ENCODE assay signal across 16 cellular contexts in the genomic region with DNA sequence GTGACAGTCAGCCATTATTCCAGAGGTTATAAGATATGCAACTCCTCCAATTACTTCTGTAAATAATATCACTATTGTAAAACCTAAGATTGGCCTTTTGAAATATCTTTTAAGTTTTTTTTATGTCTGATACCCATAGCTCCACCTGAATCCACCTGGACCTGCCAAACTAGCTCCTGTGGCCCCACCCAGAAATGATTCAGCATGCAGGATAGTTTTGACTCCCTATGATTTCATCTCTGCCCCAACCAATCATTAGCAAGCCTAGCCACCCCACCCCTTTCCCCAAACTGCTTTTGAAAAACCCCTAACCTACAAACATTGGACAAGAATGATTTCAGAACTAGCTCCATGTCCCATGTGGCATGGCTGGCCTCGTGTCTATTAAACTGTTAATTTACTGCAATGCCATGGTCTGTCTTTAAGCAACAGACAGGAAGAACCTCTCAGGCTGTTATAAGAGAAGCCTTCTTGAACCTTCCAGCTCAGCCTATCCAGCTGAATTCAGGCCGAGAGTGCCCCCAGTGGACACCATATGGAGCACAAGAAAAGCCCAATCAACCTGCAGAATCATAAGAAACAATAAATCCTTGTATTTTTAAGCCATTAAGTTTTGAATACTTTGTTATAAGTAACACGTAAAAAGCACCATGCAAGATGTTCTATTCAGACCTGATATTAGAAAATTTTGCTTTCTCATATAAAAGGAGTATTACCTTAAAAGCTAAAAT.
DNase-seq lines count a peak whose midpoint lies in the region; ATAC-seq and TF ChIP-seq lines count a peak whose summit lies in the region.
"Had no signal": no experiment of that assay in that cellular context is flagged by ENCODE, and none has a peak within 500 bp of the region (broad histone marks: within the 10 kb centered on the region; RNA-seq: fewer than 3 reads in every experiment).

No MANE protein-coding gene starts in this region.

- no peaks in the 10 kb centered on the region for H4K20me1 ChIP-seq in DND-41 (ENCODE audit: insufficient read depth, low read length)
- H4K20me1 ChIP-seq: BLaER1 treated with 17β-estradiol and CSF1 and Interleukin-3, amounts not matched to agents 10 nM and 100 nM had no signal

- H3K27me3 ChIP-seq in DND-41 (ENCODE audit: insufficient read depth, low read length, poor library complexity): no peaks in the 10 kb centered on the region
- H3K27me3 ChIP-seq in WERI-Rb-1 (ENCODE audit: insufficient read depth, low read depth, severe bottlenecking): no peaks in the 10 kb centered on the region
- H3K27me3 ChIP-seq: BLaER1 treated with 17β-estradiol and CSF1 and Interleukin-3, amounts not matched to agents 10 nM and 100 nM; left lung had no signal

- no peaks in the 10 kb centered on the region for H3K4me1 ChIP-seq in DND-41 (ENCODE audit: insufficient read depth, low read length)
- H3K4me1 ChIP-seq: BLaER1 treated with 17β-estradiol and CSF1 and Interleukin-3, amounts not matched to agents 10 nM and 100 nM; left lung had no signal

- ATAC-seq in DND-41 (ENCODE audit: insufficient read depth, low read depth) (no peak), HG03442 (IDR thresholded peaks at IDR 0.05; ENCODE audit: unreplicated experiment) (no peak), GM21526 (IDR thresholded peaks at IDR 0.05; ENCODE audit: low FRiP score, unreplicated experiment) (no peak)
- ATAC-seq: activated naive CD4-positive, alpha-beta T cell treated with anti-CD3 and anti-CD28 coated beads, Interleukin-2, amount 50 U/mL, for 72 hours; left lung; naive thymus-derived CD8-positive, alpha-beta T cell; T-helper 17 cell had no signal

- H3K36me3 ChIP-seq in DND-41 (ENCODE audit: insufficient read depth, low read length) (no peaks in the 10 kb centered on the region), WERI-Rb-1 (no peaks in the 10 kb centered on the region)
- H3K36me3 ChIP-seq: BLaER1 treated with 17β-estradiol and CSF1 and Interleukin-3, amounts not matched to agents 10 nM and 100 nM; left lung had no signal

- TF ChIP-seq CTCF in DND-41 (IDR thresholded peaks at IDR 0.05; ENCODE audit: borderline replicate concordance, extremely low read depth, low read length, poor library complexity, severe bottlenecking): peak; percentile 42
- TF ChIP-seq CTCF in WERI-Rb-1 (IDR thresholded peaks at IDR 0.05; ENCODE audit: low read depth, low read length): peak; percentile 32; the same call in 1 of the 2 replicates
- TF ChIP-seq CTCF in GM10266 (IDR thresholded peaks at IDR 0.05; ENCODE audit: control insufficient read depth, insufficient read depth, low read depth, missing control alignments): no peak

- H2AFZ ChIP-seq in DND-41 (ENCODE audit: low read depth, low read length): no peak overlapping the region

- no peak overlapping the region for H3K4me2 ChIP-seq in DND-41 (ENCODE audit: insufficient read depth, low read length)
- H3K4me2 ChIP-seq: BLaER1 treated with 17β-estradiol and CSF1 and Interleukin-3, amounts not matched to agents 10 nM and 100 nM had no signal

- peaks cover 28% of the 10 kb centered on the region for H3K9me3 ChIP-seq in DND-41 (ENCODE audit: insufficient read depth, low read length, severe bottlenecking)
- H3K9me3 ChIP-seq in WERI-Rb-1 (ENCODE audit: severe bottlenecking): peaks cover 19% of the 10 kb centered on the region

- no peak overlapping the region for H3K27ac ChIP-seq in DND-41 (ENCODE audit: low read length)
- H3K27ac ChIP-seq in WERI-Rb-1: no peak overlapping the region
- H3K27ac ChIP-seq: BLaER1 treated with 17β-estradiol and CSF1 and Interleukin-3, amounts not matched to agents 10 nM and 100 nM; left lung had no signal

- H3K79me2 ChIP-seq in DND-41 (ENCODE audit: insufficient read depth, low read length): no peaks in the 10 kb centered on the region

- H3K9ac ChIP-seq in DND-41 (ENCODE audit: low read depth, low read length): no peak overlapping the region
- H3K9ac ChIP-seq: BLaER1 treated with 17β-estradiol and CSF1 and Interleukin-3, amounts not matched to agents 10 nM and 100 nM had no signal

- H3K4me3 ChIP-seq in DND-41 (ENCODE audit: low read depth in 1 of 2, low read length in 2 of 2): no peak overlapping the region
- no peak overlapping the region for H3K4me3 ChIP-seq in WERI-Rb-1 (ENCODE audit: low read depth, low read length)
- H3K4me3 ChIP-seq: BLaER1 treated with 17β-estradiol and CSF1 and Interleukin-3, amounts not matched to agents 10 nM and 100 nM; left lung had no signal

- DNase-seq in DND-41 (no peak), HT-29 (ENCODE audit: low spot score) (peak; percentile 15), WERI-Rb-1 (peak; percentile 12), iPS-NIHi7 (ENCODE audit: extremely low spot score) (peak; percentile 15), GM10266 (ENCODE audit: extremely low spot score) (no peak), NCI-H1436 treated with DMSO at 0.1 percent for 48 hours (lab: John Stamatoyannopoulos, UW) (no peak)
- DNase-seq: caudate nucleus; left lung; naive thymus-derived CD8-positive, alpha-beta T cell; NCI-H1417; NCI-H446 treated with DMSO at 0.1 percent for 48 hours; T-helper 17 cell had no signal

Comparison
In these comparisons a context has a peak if more than half of its experiments do, and no peak if none do; other contexts are left out.
1. DNase-seq: peak in HT-29 (single experiment), WERI-Rb-1 (single experiment) and iPS-NIHi7 (single experiment); none in DND-41 (single experiment), GM10266 (single experiment) and NCI-H1436 treated with DMSO at 0.1 percent for 48 hours (single experiment).